8 cellular contexts compared by ENCODE assay signal in the genomic region with DNA sequence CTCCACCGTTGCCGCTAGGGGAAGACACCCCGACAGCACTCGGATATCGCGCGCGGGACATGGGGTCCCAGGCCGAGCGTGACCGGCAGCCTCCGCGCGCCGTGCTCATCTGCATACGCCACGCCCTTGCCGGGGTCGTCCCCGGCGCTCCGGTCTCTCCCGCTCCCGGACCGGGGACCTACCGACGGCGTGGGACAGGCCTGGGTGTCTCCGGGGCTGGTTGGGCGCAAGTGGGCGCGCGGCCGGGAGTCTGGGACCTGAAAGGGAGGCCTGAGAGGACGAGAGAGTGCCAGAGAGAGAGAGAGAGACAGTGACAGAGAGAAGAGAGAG. TPM values are rescaled to one million over a fixed set of nuclear protein-coding genes. Genes with fewer than 3 reads are reported as not detected.
DNase-seq lines count a peak whose midpoint lies in the region; ATAC-seq, FAIRE-seq and TF ChIP-seq lines count a peak whose summit lies in the region.
"Not testable (repeated sequence)": the region's sequence is repeated elsewhere in the genome, so short reads cannot be mapped to it uniquely, and the experiment has no call there.

No MANE protein-coding gene starts in this region.

- not testable (repeated sequence) for H3K4me3 Mint-ChIP-seq in activated T-helper 17 cell treated with anti-CD3 and anti-CD28 coated beads, Interleukin-2, amount 50 U/mL, for 72 hours

- POLR2A ChIA-PET in HepG2 (lab: Yijun Ruan, JAX) = not testable (repeated sequence)

- not testable (repeated sequence) for TF ChIP-seq EP300 in HepG2 (IDR thresholded peaks at IDR 0.05; ENCODE audit: low read depth in 2 of 2, low read length in 2 of 2); HepG2 (CRISPR knock-in tag; IDR thresholded peaks at IDR 0.05; ENCODE audit: borderline replicate concordance); upper lobe of left lung (IDR thresholded peaks at IDR 0.05)

- not testable (repeated sequence) for H3K27me3 Mint-ChIP-seq in activated T-helper 17 cell treated with anti-CD3 and anti-CD28 coated beads, Interleukin-2, amount 50 U/mL, for 72 hours

- not testable (repeated sequence) for H3K79me2 ChIP-seq in HepG2 (ENCODE audit: insufficient read depth, low read length)

- peaks cover 14% of the 10 kb centered on the region for H3K4me1 ChIP-seq in HepG2 (ENCODE audit: insufficient read depth, low read length)
- peaks cover 4 to 11% (median 9%) of the 10 kb centered on the region in 4 donors for H3K4me1 ChIP-seq in upper lobe of left lung

- CTCF ChIA-PET in HepG2 (lab: Yijun Ruan, JAX; ENCODE audit: low intra/inter-chr PET ratio, low total read pairs) = not testable (repeated sequence)

- not testable (repeated sequence) for DNase-seq in HepG2 (ENCODE audit: low spot score); upper lobe of left lung

- not testable (repeated sequence) for H4K20me1 ChIP-seq in HepG2 (ENCODE audit: insufficient read depth, low read length)

- TF ChIP-seq CTCF in HepG2 (CRISPR knock-in tag; IDR thresholded peaks at IDR 0.05); upper lobe of left lung (IDR thresholded peaks at IDR 0.05): not testable (repeated sequence)

- WGBS in HepG2 (ENCODE audit: low lambda C conversion rate) = no CpG with 5 or more reads among the region's 35 CpGs
- no CpG with 5 or more reads among the region's 35 CpGs for WGBS in upper lobe of left lung, 2 donors

- not testable (repeated sequence) for H2AFZ ChIP-seq in HepG2 (ENCODE audit: low read length)

- not testable (repeated sequence) for H3K36me3 Mint-ChIP-seq in activated T-helper 17 cell treated with anti-CD3 and anti-CD28 coated beads, Interleukin-2, amount 50 U/mL, for 72 hours (ENCODE audit: low read depth)

- H3K27me3 ChIP-seq in HepG2 (ENCODE audit: control insufficient read depth in 1 of 2, insufficient read depth in 2 of 2, low read length in 2 of 2); upper lobe of left lung: not testable (repeated sequence)

- ATAC-seq in GM18861 (IDR thresholded peaks at IDR 0.05; ENCODE audit: unreplicated experiment) (peak; percentile 32), GM19467 (IDR thresholded peaks at IDR 0.05; ENCODE audit: unreplicated experiment) (peak; percentile 43), HG02588 (IDR thresholded peaks at IDR 0.05; ENCODE audit: unreplicated experiment) (peak; percentile 46), HG03064 (IDR thresholded peaks at IDR 0.05; ENCODE audit: low read depth, unreplicated experiment) (peak; percentile 58), HG03521 (IDR thresholded peaks at IDR 0.05; ENCODE audit: unreplicated experiment) (peak; percentile 46), HepG2 (peak; percentile 74), upper lobe of left lung (ENCODE audit: low FRiP score in 2 of 2) (peak; percentile 94)
- ATAC-seq in activated T-helper 17 cell treated with anti-CD3 and anti-CD28 coated beads, Interleukin-2, amount 50 U/mL, for 72 hours (replicated peaks) = peak; percentile 72

- not testable (repeated sequence) for FAIRE-seq in HepG2 (lab: Jason Lieb, UNC)

- not testable (repeated sequence) for H3K4me3 ChIP-seq in HepG2 (replicated peaks in 1 of 3; ENCODE audit: insufficient read depth in 1 of 3, low read depth in 2 of 3, low read length in 3 of 3); upper lobe of left lung

- not testable (repeated sequence) for TF ChIP-seq RAD21 in HepG2 (CRISPR knock-in tag; IDR thresholded peaks at IDR 0.05)

- not testable (repeated sequence) for H3K4me2 ChIP-seq in HepG2 (ENCODE audit: low read depth, low read length)

- not testable (repeated sequence) for H3K9ac ChIP-seq in HepG2 (ENCODE audit: insufficient read depth, low read depth, low read length)

- H3K27ac Mint-ChIP-seq in activated T-helper 17 cell treated with anti-CD3 and anti-CD28 coated beads, Interleukin-2, amount 50 U/mL, for 72 hours = not testable (repeated sequence)

- H3K36me3 ChIP-seq in HepG2 (replicated peaks in 1 of 2; ENCODE audit: control insufficient read depth in 1 of 2, insufficient read depth in 2 of 2, low read length in 2 of 2); upper lobe of left lung: not testable (repeated sequence)

- TF ChIP-seq POLR2A in HepG2 (IDR thresholded peaks at IDR 0.05; ENCODE audit: insufficient read depth in 1 of 2, low read depth in 2 of 2, low read length in 2 of 2); upper lobe of left lung (IDR thresholded peaks at IDR 0.05): not testable (repeated sequence)

- H3K9me3 ChIP-seq in HepG2 (ENCODE audit: low read length); upper lobe of left lung: not testable (repeated sequence)

- not testable (repeated sequence) for H3K4me1 Mint-ChIP-seq in activated T-helper 17 cell treated with anti-CD3 and anti-CD28 coated beads, Interleukin-2, amount 50 U/mL, for 72 hours

- not testable (repeated sequence) for BruUV-seq in HepG2 (replicated peaks; lab: Mats Ljungman, UMichigan)

- H3K9me3 Mint-ChIP-seq in activated T-helper 17 cell treated with anti-CD3 and anti-CD28 coated beads, Interleukin-2, amount 50 U/mL, for 72 hours = not testable (repeated sequence)

- H3K27ac ChIP-seq in HepG2 (ENCODE audit: extremely low read length, insufficient read depth, low read length); upper lobe of left lung: not testable (repeated sequence)

- intact Hi-C loops in HepG2 (cut with micrococcal nuclease; ENCODE audit: unreplicated experiment) = not testable (repeated sequence)

- in situ Hi-C loops in HepG2 (cut with HindIII; ENCODE audit: extremely low pct_ligation_motif_present, low pct_unique_long_range_greater_than_20kb) = not testable (repeated sequence)

RNA-seq across cellular contexts. Expression of a gene that starts 17.0 kb away (rescaled TPM):
- total RNA-seq in activated T-helper 17 cell treated with anti-CD3 and anti-CD28 coated beads, Interleukin-2, amount 50 U/mL, for 72 hours = 10 to 100 TPM; 33.6 to 46.9 TPM
- 110 and 163 TPM in 2 replicates for total RNA-seq in HepG2 (2016; rRNA removed; fragmentation: Illumina TruSeq; extraction: Trizol)
- 16.4 and 17.4 TPM in 2 replicates for total RNA-seq in HepG2 (2016; cell fraction: cytosol; rRNA removed; fragmentation: Illumina TruSeq; extraction: Trizol; ENCODE audit: low read depth)
- 111 and 170 TPM in 2 replicates for total RNA-seq in HepG2 (2016; cell fraction: insoluble cytoplasmic fraction; rRNA removed; fragmentation: Illumina TruSeq; extraction: Trizol)
- total RNA-seq in HepG2 (2016; cell fraction: membrane; rRNA removed; fragmentation: Illumina TruSeq; extraction: Trizol) = 31.8 and 35.9 TPM in 2 replicates
- 50.7 and 59.2 TPM in 2 replicates for total RNA-seq in HepG2 (2016; cell fraction: nucleus; rRNA removed; fragmentation: Illumina TruSeq; extraction: Trizol)
- 57.8 and 68.7 TPM in 2 replicates for polyA plus RNA-seq in HepG2 (2011; rRNA removed)
- 33.0 and 55.6 TPM in 2 replicates for polyA plus RNA-seq in HepG2 (2011; cell fraction: cytosol; rRNA removed)
- polyA plus RNA-seq in HepG2 (2011; cell fraction: nucleus; rRNA removed) = 13.9 and 18.7 TPM in 2 replicates
- 52.5 and 74.2 TPM in 2 replicates for polyA plus RNA-seq in HepG2 (2012)
- polyA plus RNA-seq in HepG2 (2016; cell fraction: cytosol; fragmentation: Illumina TruSeq; extraction: Trizol; ENCODE audit: low read depth) = 13.9 and 14.8 TPM in 2 replicates
- polyA plus RNA-seq in HepG2 (2016; cell fraction: insoluble cytoplasmic fraction; fragmentation: Illumina TruSeq; extraction: Trizol; ENCODE audit: low read depth) = 142 and 152 TPM in 2 replicates
- polyA plus RNA-seq in HepG2 (2016; cell fraction: membrane; fragmentation: Illumina TruSeq; extraction: Trizol; ENCODE audit: low read depth) = 22.0 and 26.2 TPM in 2 replicates
- 50.5 and 52.0 TPM in 2 replicates for polyA plus RNA-seq in HepG2 (2016; cell fraction: nucleus; fragmentation: Illumina TruSeq; extraction: Trizol; ENCODE audit: insufficient read depth, low read depth)
- 11.0 and 20.1 TPM in 2 replicates for polyA minus RNA-seq in HepG2 (2011; rRNA and poly(A)+ RNA removed; ENCODE audit: low replicate concordance)
- 37.9 and 41.4 TPM in 2 replicates for polyA minus RNA-seq in HepG2 (2011; cell fraction: cytosol; rRNA and poly(A)+ RNA removed)
- polyA minus RNA-seq in HepG2 (2011; cell fraction: nucleus; rRNA and poly(A)+ RNA removed) = 48.5 and 48.9 TPM in 2 replicates
- total RNA-seq in upper lobe of left lung = 10 to 100 TPM; 12.5 to 30.6 (median 27.6) TPM

Comparison
In these comparisons a context has a peak if more than half of its experiments do, and no peak if none do; other contexts are left out.
1. ATAC-seq: peak in every context shown above with its lines; median percentile 94 in upper lobe of left lung; 74 in HepG2; 72 in activated T-helper 17 cell treated with anti-CD3 and anti-CD28 coated beads, Interleukin-2, amount 50 U/mL, for 72 hours; 58 in HG03064; 46 in HG02588; 46 in HG03521; 43 in GM19467; 32 in GM18861.